ENCODE assay signal across 1 cellular context in genomic region chr12:113770389-113770865, GRCh38.
TF ChIP-seq lines count a peak whose summit lies in the region.

No MANE protein-coding gene starts in this region.

TF ChIP-seq in HepG2, 621 proteins besides CTCF, POLR2A, EP300 and RAD21 (continued from another document):
- TF ChIP-seq ATF6 (CRISPR knock-in tag; conservative IDR thresholded peaks at IDR 0.05), result no peak
- 0 out of 2 replicates have a peak, but pooled peaks have one; percentile 37 for TF ChIP-seq ZNF225 (CRISPR knock-in tag; IDR thresholded peaks at IDR 0.05)
- peak; percentile 77 for TF ChIP-seq JUN (CRISPR knock-in tag; IDR thresholded peaks at IDR 0.05)
- TF ChIP-seq ARID5B (CRISPR knock-in tag; IDR thresholded peaks at IDR 0.05), result peak; percentile 97
- peak; percentile 93 for TF ChIP-seq MED8 (CRISPR knock-in tag; IDR thresholded peaks at IDR 0.05; ENCODE audit: insufficient replicate concordance)
- no peak for TF ChIP-seq ZNF800 (CRISPR knock-in tag; IDR thresholded peaks at IDR 0.05)
- TF ChIP-seq ZNF160 (CRISPR knock-in tag; IDR thresholded peaks at IDR 0.05), result 0 out of 2 replicates have a peak, but pooled peaks have one; percentile 24
- peak; percentile 41; the same call in 1 of the 2 replicates for TF ChIP-seq ATF3 (CRISPR knock-in tag; IDR thresholded peaks at IDR 0.05)
- peak; percentile 100 for TF ChIP-seq SALL1 (CRISPR knock-in tag; IDR thresholded peaks at IDR 0.05)
- TF ChIP-seq ZNF761 (CRISPR knock-in tag; conservative IDR thresholded peaks at IDR 0.05), result peak; percentile 55; the same call in 1 of the 2 replicates
- peak; percentile 89 for TF ChIP-seq FOXK1 (CRISPR knock-in tag; IDR thresholded peaks at IDR 0.05; ENCODE audit: borderline replicate concordance, low read depth)
- TF ChIP-seq ZBTB26 (CRISPR knock-in tag; IDR thresholded peaks at IDR 0.05; ENCODE audit: borderline replicate concordance), result 0 out of 2 replicates have a peak, but pooled peaks have one; percentile 50
- TF ChIP-seq POLR2AphosphoS5 (IDR thresholded peaks at IDR 0.05; ENCODE audit: low read depth, low read length), result peak; percentile 56; the same call in 1 of the 2 replicates
- no peak for TF ChIP-seq NAIF1 (CRISPR knock-in tag; IDR thresholded peaks at IDR 0.05; ENCODE audit: borderline replicate concordance)
- peak; percentile 83 for TF ChIP-seq FOSL2 (CRISPR knock-in tag; IDR thresholded peaks at IDR 0.05)
- TF ChIP-seq GTF2F1 (IDR thresholded peaks at IDR 0.05; ENCODE audit: low read length), result no peak
- TF ChIP-seq ZNF792 (CRISPR knock-in tag; IDR thresholded peaks at IDR 0.05), result peak; percentile 86; the same call in 1 of the 2 replicates
- TF ChIP-seq SKI (IDR thresholded peaks at IDR 0.05; ENCODE audit: partially characterized antibody), result peak; percentile 92
